1 cellular context compared by ENCODE assay signal in the genomic region with DNA sequence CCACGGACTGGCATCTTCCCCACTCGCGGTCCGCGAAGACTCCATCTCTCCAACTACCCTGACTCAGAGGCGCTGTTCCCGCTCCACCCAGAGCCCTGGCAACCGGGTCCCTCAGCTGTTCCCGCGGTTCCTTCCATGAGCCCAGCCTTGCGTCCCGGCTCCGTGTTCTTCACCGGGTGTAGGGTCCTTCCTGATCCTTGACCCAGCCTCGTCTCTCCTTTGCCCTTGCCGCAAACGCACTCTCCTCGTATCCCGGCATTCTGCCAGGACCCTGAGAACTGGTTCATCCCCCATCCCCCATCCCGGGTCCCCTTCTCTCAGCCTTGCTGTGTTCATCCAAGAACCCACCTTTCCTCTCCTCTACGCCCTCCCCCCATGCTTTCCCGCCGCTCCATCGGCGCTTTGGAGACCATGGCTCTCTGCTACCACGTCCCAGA.
TF ChIP-seq lines count a peak whose summit lies in the region.

No MANE protein-coding gene starts in this region.

TF ChIP-seq in SK-N-SH treated with all-trans-retinoic acid at 6 μM for 48 hours, 23 proteins besides CTCF, POLR2A, EP300 and RAD21 (continued from another document):
- TF ChIP-seq, protein P1, sequence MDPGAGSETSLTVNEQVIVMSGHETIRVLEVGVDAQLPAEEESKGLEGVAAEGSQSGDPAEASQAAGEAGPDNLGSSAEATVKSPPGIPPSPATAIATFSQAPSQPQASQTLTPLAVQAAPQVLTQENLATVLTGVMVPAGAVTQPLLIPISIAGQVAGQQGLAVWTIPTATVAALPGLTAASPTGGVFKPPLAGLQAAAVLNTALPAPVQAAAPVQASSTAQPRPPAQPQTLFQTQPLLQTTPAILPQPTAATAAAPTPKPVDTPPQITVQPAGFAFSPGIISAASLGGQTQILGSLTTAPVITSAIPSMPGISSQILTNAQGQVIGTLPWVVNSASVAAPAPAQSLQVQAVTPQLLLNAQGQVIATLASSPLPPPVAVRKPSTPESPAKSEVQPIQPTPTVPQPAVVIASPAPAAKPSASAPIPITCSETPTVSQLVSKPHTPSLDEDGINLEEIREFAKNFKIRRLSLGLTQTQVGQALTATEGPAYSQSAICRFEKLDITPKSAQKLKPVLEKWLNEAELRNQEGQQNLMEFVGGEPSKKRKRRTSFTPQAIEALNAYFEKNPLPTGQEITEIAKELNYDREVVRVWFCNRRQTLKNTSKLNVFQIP (CRISPR knock-in tag; IDR thresholded peaks at IDR 0.05; ENCODE audit: borderline replicate concordance, low read depth) = no peak
- TF ChIP-seq ZC3H10 (CRISPR knock-in tag; IDR thresholded peaks at IDR 0.05) = no peak
- TF ChIP-seq, protein P2, sequence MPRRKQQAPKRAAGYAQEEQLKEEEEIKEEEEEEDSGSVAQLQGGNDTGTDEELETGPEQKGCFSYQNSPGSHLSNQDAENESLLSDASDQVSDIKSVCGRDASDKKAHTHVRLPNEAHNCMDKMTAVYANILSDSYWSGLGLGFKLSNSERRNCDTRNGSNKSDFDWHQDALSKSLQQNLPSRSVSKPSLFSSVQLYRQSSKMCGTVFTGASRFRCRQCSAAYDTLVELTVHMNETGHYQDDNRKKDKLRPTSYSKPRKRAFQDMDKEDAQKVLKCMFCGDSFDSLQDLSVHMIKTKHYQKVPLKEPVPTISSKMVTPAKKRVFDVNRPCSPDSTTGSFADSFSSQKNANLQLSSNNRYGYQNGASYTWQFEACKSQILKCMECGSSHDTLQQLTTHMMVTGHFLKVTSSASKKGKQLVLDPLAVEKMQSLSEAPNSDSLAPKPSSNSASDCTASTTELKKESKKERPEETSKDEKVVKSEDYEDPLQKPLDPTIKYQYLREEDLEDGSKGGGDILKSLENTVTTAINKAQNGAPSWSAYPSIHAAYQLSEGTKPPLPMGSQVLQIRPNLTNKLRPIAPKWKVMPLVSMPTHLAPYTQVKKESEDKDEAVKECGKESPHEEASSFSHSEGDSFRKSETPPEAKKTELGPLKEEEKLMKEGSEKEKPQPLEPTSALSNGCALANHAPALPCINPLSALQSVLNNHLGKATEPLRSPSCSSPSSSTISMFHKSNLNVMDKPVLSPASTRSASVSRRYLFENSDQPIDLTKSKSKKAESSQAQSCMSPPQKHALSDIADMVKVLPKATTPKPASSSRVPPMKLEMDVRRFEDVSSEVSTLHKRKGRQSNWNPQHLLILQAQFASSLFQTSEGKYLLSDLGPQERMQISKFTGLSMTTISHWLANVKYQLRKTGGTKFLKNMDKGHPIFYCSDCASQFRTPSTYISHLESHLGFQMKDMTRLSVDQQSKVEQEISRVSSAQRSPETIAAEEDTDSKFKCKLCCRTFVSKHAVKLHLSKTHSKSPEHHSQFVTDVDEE (CRISPR knock-in tag; IDR thresholded peaks at IDR 0.05) = no peak
- no peak for TF ChIP-seq ZNF565 (CRISPR knock-in tag; conservative IDR thresholded peaks at IDR 0.05; ENCODE audit: low read depth)
- no peak for TF ChIP-seq GLIS3 (CRISPR knock-in tag; IDR thresholded peaks at IDR 0.05)
TF ChIP-seq in SK-N-SH treated with all-trans-retinoic acid at 6 μM for 48 hours: peak in this region for 0.
